Comparison of ENCODE assay signal across 7 cellular contexts in genomic region chr2:179069685-179070084, GRCh38. TPM values are rescaled to one million over a fixed set of nuclear protein-coding genes. Genes with fewer than 3 reads are reported as not detected.
"Had no signal": no experiment of that assay in that cellular context is flagged by ENCODE, and none has a peak within 500 bp of the region (broad histone marks: within the 10 kb centered on the region; RNA-seq: fewer than 3 reads in every experiment).

No MANE protein-coding gene starts in this region.

- H3K27ac ChIP-seq: HL-60 had no signal

- H3K4me3 ChIP-seq: K562 had no signal

- ATAC-seq: K562 had no signal

- DNase-seq: IMR-90, KBM-7 had no signal

RNA-seq across cellular contexts. Expression of gene CCDC141, which starts 19.7 kb away (rescaled TPM):
- total RNA-seq: HepG2, HT-29, HT1080, IMR-90 had no signal
